1 cellular context compared by ENCODE assay signal in genomic region chr13:109870281-109871017, GRCh38.
TF ChIP-seq lines count a peak whose summit lies in the region.

No MANE protein-coding gene starts in this region.

TF ChIP-seq in H1, 55 proteins besides CTCF, POLR2A, EP300 and RAD21 (continued from another document):
- TF ChIP-seq CHD2 (IDR thresholded peaks at IDR 0.05; ENCODE audit: low read length): no peak
- no peak for TF ChIP-seq CBX8 (IDR thresholded peaks at IDR 0.05; ENCODE audit: borderline replicate concordance, low read depth, low read length)
TF ChIP-seq in H1: peak in this region for 0.
